In genomic region chr17:80884811-80885210, GRCh38 we compare ENCODE assay signal across 18 cellular contexts.
DNase-seq lines count a peak whose midpoint lies in the region; ATAC-seq and TF ChIP-seq lines count a peak whose summit lies in the region.
"Had no signal": no experiment of that assay in that cellular context is flagged by ENCODE, and none has a peak within 500 bp of the region (broad histone marks: within the 10 kb centered on the region; RNA-seq: fewer than 3 reads in every experiment).

No MANE protein-coding gene starts in this region.

- H3K4me3 ChIP-seq in heart right ventricle: no peak overlapping the region
- H3K4me3 ChIP-seq in left ventricle myocardium inferior: no peak overlapping the region
- H3K4me3 ChIP-seq: A549, SJSA1 had no signal

- no peak for ATAC-seq in left cardiac atrium
- ATAC-seq in heart right ventricle: no peak
- ATAC-seq in GM18519 (IDR thresholded peaks at IDR 0.05; ENCODE audit: low FRiP score, unreplicated experiment): no peak
- ATAC-seq in esophagus mucosa: no peak
- ATAC-seq: A549, PC-3 had no signal

- H3K4me1 ChIP-seq in heart right ventricle (peaks cover 0 to 5% (median 0%) of the 10 kb centered on the region in 9 donors), left ventricle myocardium inferior (peaks cover 7% of the 10 kb centered on the region)
- H3K4me1 ChIP-seq: A549, SJSA1 had no signal

- H3K27ac ChIP-seq in heart right ventricle (no peak overlapping the region), left ventricle myocardium inferior (replicated peaks) (no peak overlapping the region)
- H3K27ac ChIP-seq: A549, KMS-11, SJSA1 had no signal

- no peaks in the 10 kb centered on the region for H3K9me3 ChIP-seq in heart right ventricle
- H3K9me3 ChIP-seq in left ventricle myocardium inferior (replicated peaks): no peaks in the 10 kb centered on the region
- H3K9me3 ChIP-seq: A549, SJSA1 had no signal

- intact Hi-C loops in left cardiac atrium (cut with DNase I): no loop called here
- intact Hi-C loops in heart right ventricle (cut with DNase I): no loop called here
- intact Hi-C loops in left ventricle myocardium inferior (cut with micrococcal nuclease): no loop called here

- TF ChIP-seq CTCF in heart right ventricle (IDR thresholded peaks at IDR 0.05): no peak
- no peak for TF ChIP-seq CTCF in left ventricle myocardium inferior (IDR thresholded peaks at IDR 0.05; ENCODE audit: borderline replicate concordance)

- DNase-seq in left cardiac atrium: peak; percentile 10
- DNase-seq in heart right ventricle: no peak
- peak; percentile 6 for DNase-seq in left ventricle myocardium inferior
- DNase-seq in mesenteric fat pad (ENCODE audit: low spot score): peak; percentile 88
- DNase-seq in GM19240 (ENCODE audit: insufficient read length, low spot score): no peak
- DNase-seq: H7, HFFc6, MV-4-11, NCI-H1694 treated with DMSO at 0.1 percent for 48 hours, NCI-H510A treated with DMSO at 0.1 percent for 48 hours, NCI-H82, PC-3, RPMI8226 had no signal

- H3K27me3 ChIP-seq in heart right ventricle (no peaks in the 10 kb centered on the region), left ventricle myocardium inferior (ENCODE audit: low read depth) (no peaks in the 10 kb centered on the region)
- H3K27me3 ChIP-seq: SJSA1 had no signal

- 97 to 98% methylated on average over 22 of the region's 22 CpGs for WGBS in heart right ventricle, 2 donors

- H3K36me3 ChIP-seq in heart right ventricle (peaks cover 0 to 91% (median 14%) of the 10 kb centered on the region in 9 donors), left ventricle myocardium inferior (peaks cover 64% of the 10 kb centered on the region)

Comparison
In these comparisons a context has a peak if more than half of its experiments do, and no peak if none do; other contexts are left out.
1. DNase-seq: peak in left cardiac atrium (single experiment), left ventricle myocardium inferior (single experiment) and mesenteric fat pad (single experiment); none in heart right ventricle (0 of 2) and GM19240 (single experiment).